Comparison of ENCODE assay signal across 8 cellular contexts in the genomic region with DNA sequence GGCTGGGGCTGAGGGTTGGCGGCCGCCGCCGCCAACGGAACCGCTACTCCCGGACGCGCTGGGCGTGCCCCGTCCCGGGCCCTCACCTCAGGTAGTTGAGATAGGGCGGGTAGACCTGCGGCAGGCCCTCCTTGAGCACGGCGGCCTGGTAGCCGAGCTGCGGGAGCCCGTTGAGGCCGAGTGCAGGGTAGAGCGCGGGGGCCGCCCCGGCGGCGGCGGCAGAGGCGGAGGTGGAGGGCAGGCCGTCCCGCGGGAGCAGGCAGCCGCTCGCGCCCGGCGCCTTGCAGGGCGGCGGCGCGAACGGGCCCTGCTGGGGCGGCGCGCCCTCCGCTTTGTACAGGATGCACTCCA. TPM values are rescaled to one million over a fixed set of nuclear protein-coding genes. Genes with fewer than 3 reads are reported as not detected.
A peak's percentile ranks its signal among the peaks of the same experiment; 100 is the strongest.
DNase-seq lines count a peak whose midpoint lies in the region; ATAC-seq and TF ChIP-seq lines count a peak whose summit lies in the region.

No MANE protein-coding gene starts in this region.

- intact Hi-C loops in head of caudate nucleus (cut with DNase I) = no loop called here
- intact Hi-C loops in activated CD4-positive, alpha-beta T cell treated with anti-CD3 and anti-CD28 coated beads, Interleukin-2, amount 10 ng/mL, durations not matched to agents 24 days and 14 days (cut with micrococcal nuclease) = no loop called here

- H3K4me3 Mint-ChIP-seq in stimulated activated effector memory CD8-positive, alpha-beta T cell treated with anti-CD3 and anti-CD28 coated beads, Interleukin-12 subunit alpha, Interleukin-12 subunit beta, amount 100 ng/mL, for 72 hours = no peak overlapping the region
- no peak overlapping the region for H3K4me3 Mint-ChIP-seq in activated CD4-positive, alpha-beta T cell treated with anti-CD3 and anti-CD28 coated beads, Interleukin-2, amount 10 ng/mL, durations not matched to agents 24 days and 14 days
- H3K4me3 Mint-ChIP-seq in activated naive CD4-positive, alpha-beta T cell treated with anti-CD3 and anti-CD28 coated beads, Interleukin-2, amount 10 ng/mL, durations not matched to agents 7 days and 5 days = no peak overlapping the region

- H3K4me1 Mint-ChIP-seq in stimulated activated effector memory CD8-positive, alpha-beta T cell treated with anti-CD3 and anti-CD28 coated beads, Interleukin-12 subunit alpha, Interleukin-12 subunit beta, amount 100 ng/mL, for 72 hours = no peaks in the 10 kb centered on the region
- H3K4me1 Mint-ChIP-seq in activated CD4-positive, alpha-beta T cell treated with anti-CD3 and anti-CD28 coated beads, Interleukin-2, amount 10 ng/mL, durations not matched to agents 24 days and 14 days = no peaks in the 10 kb centered on the region
- H3K4me1 Mint-ChIP-seq in activated naive CD4-positive, alpha-beta T cell treated with anti-CD3 and anti-CD28 coated beads, Interleukin-2, amount 10 ng/mL, durations not matched to agents 7 days and 5 days = peaks cover 3% of the 10 kb centered on the region

- peaks cover 33% of the 10 kb centered on the region for H3K27me3 ChIP-seq in kidney epithelial cell (ENCODE audit: control insufficient read depth, insufficient read depth, low read length)

- CTCF ChIA-PET in activated naive CD4-positive, alpha-beta T cell treated with anti-CD3 and anti-CD28 coated beads, Interleukin-2, amount 10 ng/mL, durations not matched to agents 7 days and 5 days (lab: Charles Lee) = no interaction called here

- peak; percentile 48 for ATAC-seq in HG02759 (IDR thresholded peaks at IDR 0.05; ENCODE audit: unreplicated experiment)
- ATAC-seq in stimulated activated effector memory CD8-positive, alpha-beta T cell treated with anti-CD3 and anti-CD28 coated beads, Interleukin-12 subunit alpha, Interleukin-12 subunit beta, amount 100 ng/mL, for 72 hours = peak; percentile 11

- H3K27ac Mint-ChIP-seq in stimulated activated effector memory CD8-positive, alpha-beta T cell treated with anti-CD3 and anti-CD28 coated beads, Interleukin-12 subunit alpha, Interleukin-12 subunit beta, amount 100 ng/mL, for 72 hours = no peak overlapping the region
- H3K27ac Mint-ChIP-seq in activated CD4-positive, alpha-beta T cell treated with anti-CD3 and anti-CD28 coated beads, Interleukin-2, amount 10 ng/mL, durations not matched to agents 24 days and 14 days = no peak overlapping the region
- no peak overlapping the region for H3K27ac Mint-ChIP-seq in activated naive CD4-positive, alpha-beta T cell treated with anti-CD3 and anti-CD28 coated beads, Interleukin-2, amount 10 ng/mL, durations not matched to agents 7 days and 5 days

- peaks cover 40% of the 10 kb centered on the region for H3K27me3 Mint-ChIP-seq in activated CD4-positive, alpha-beta T cell treated with anti-CD3 and anti-CD28 coated beads, Interleukin-2, amount 10 ng/mL, durations not matched to agents 24 days and 14 days
- peaks cover 34% of the 10 kb centered on the region for H3K27me3 Mint-ChIP-seq in activated naive CD4-positive, alpha-beta T cell treated with anti-CD3 and anti-CD28 coated beads, Interleukin-2, amount 10 ng/mL, durations not matched to agents 7 days and 5 days

- DNase-seq in caudate nucleus (lab: John Stamatoyannopoulos, UW) (no peak), kidney epithelial cell (ENCODE audit: low read depth) (no peak), head of caudate nucleus (no peak), globus pallidus (ENCODE audit: low spot score) (no peak)
- DNase-seq in stimulated activated effector memory CD8-positive, alpha-beta T cell treated with anti-CD3 and anti-CD28 coated beads, Interleukin-12 subunit alpha, Interleukin-12 subunit beta, amount 100 ng/mL, for 72 hours (ENCODE audit: low spot score in 2 of 2) = no peak
- no peak for DNase-seq in activated CD4-positive, alpha-beta T cell treated with anti-CD3 and anti-CD28 coated beads, Interleukin-2, amount 10 ng/mL, durations not matched to agents 24 days and 14 days
- no peak for DNase-seq in activated naive CD4-positive, alpha-beta T cell treated with anti-CD3 and anti-CD28 coated beads, Interleukin-2, amount 10 ng/mL, durations not matched to agents 7 days and 5 days

- TF ChIP-seq CTCF in kidney epithelial cell (IDR thresholded peaks at IDR 0.05; ENCODE audit: insufficient read depth, low read length, poor library complexity, severe bottlenecking) = no peak

- H3K27ac ChIP-seq in caudate nucleus (ENCODE audit: low read depth, low read length) = peak overlapping the region; percentile 16

- no peaks in the 10 kb centered on the region for H3K36me3 Mint-ChIP-seq in stimulated activated effector memory CD8-positive, alpha-beta T cell treated with anti-CD3 and anti-CD28 coated beads, Interleukin-12 subunit alpha, Interleukin-12 subunit beta, amount 100 ng/mL, for 72 hours
- no peaks in the 10 kb centered on the region for H3K36me3 Mint-ChIP-seq in activated CD4-positive, alpha-beta T cell treated with anti-CD3 and anti-CD28 coated beads, Interleukin-2, amount 10 ng/mL, durations not matched to agents 24 days and 14 days (ENCODE audit: low read depth)
- H3K36me3 Mint-ChIP-seq in activated naive CD4-positive, alpha-beta T cell treated with anti-CD3 and anti-CD28 coated beads, Interleukin-2, amount 10 ng/mL, durations not matched to agents 7 days and 5 days = no peaks in the 10 kb centered on the region

- no peaks in the 10 kb centered on the region for H3K9me3 Mint-ChIP-seq in stimulated activated effector memory CD8-positive, alpha-beta T cell treated with anti-CD3 and anti-CD28 coated beads, Interleukin-12 subunit alpha, Interleukin-12 subunit beta, amount 100 ng/mL, for 72 hours
- H3K9me3 Mint-ChIP-seq in activated CD4-positive, alpha-beta T cell treated with anti-CD3 and anti-CD28 coated beads, Interleukin-2, amount 10 ng/mL, durations not matched to agents 24 days and 14 days = no peaks in the 10 kb centered on the region
- no peaks in the 10 kb centered on the region for H3K9me3 Mint-ChIP-seq in activated naive CD4-positive, alpha-beta T cell treated with anti-CD3 and anti-CD28 coated beads, Interleukin-2, amount 10 ng/mL, durations not matched to agents 7 days and 5 days

- H3K4me3 ChIP-seq in kidney epithelial cell (ENCODE audit: low read depth, low read length) = peak overlapping the region; percentile 45

- H3K36me3 ChIP-seq in kidney epithelial cell (ENCODE audit: control insufficient read depth, insufficient read depth, low read length) = no peaks in the 10 kb centered on the region

RNA-seq across cellular contexts. Expression of gene PGR, which starts 2.3 kb away (rescaled TPM):
- total RNA-seq in kidney epithelial cell = under 0.01 TPM in 2 replicates
- total RNA-seq in activated CD4-positive, alpha-beta T cell treated with anti-CD3 and anti-CD28 coated beads, Interleukin-2, amount 10 ng/mL, durations not matched to agents 24 days and 14 days = not detected in 2 replicates
